In the genomic region with DNA sequence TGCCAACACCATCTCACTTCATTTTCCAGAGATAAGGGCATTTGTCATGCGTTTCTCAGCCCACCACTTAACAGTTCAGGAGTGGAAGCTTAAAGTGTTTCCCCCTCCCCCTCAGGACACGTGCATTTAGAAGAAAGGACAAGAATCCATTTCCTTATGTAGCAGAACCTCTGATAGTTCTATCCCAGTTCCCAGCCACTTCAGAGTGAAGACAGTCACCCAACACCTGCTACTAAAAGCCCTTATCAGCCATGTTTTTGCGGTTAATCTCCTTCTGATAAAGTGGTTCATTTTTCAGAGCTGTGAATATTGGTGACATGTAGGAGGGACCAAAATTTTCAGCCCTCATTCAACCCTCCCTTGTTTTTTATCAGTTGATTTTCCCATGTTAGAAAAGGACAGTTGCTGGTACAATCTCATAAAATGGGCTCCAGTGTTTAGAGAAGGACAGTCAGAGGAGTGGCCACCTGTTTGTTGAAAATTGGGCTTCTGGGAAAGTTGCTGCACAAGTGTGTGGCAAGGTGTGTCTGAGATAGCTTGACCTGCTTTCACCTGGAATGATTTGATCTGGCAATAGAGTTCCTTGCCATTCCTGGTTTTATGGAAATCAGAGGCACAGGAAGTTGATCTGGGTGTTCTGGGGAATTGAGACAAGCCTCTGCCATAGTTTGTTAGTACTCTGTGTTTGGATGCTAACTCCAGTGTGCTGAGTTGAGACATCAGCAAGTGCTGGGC, we compare ENCODE assay signal across 1 cellular context.
TF ChIP-seq lines count a peak whose summit lies in the region.

No MANE protein-coding gene starts in this region.

TF ChIP-seq in K562, 482 proteins besides CTCF, POLR2A, EP300 and RAD21 (continued from another document):
- TF ChIP-seq, protein P1, sequence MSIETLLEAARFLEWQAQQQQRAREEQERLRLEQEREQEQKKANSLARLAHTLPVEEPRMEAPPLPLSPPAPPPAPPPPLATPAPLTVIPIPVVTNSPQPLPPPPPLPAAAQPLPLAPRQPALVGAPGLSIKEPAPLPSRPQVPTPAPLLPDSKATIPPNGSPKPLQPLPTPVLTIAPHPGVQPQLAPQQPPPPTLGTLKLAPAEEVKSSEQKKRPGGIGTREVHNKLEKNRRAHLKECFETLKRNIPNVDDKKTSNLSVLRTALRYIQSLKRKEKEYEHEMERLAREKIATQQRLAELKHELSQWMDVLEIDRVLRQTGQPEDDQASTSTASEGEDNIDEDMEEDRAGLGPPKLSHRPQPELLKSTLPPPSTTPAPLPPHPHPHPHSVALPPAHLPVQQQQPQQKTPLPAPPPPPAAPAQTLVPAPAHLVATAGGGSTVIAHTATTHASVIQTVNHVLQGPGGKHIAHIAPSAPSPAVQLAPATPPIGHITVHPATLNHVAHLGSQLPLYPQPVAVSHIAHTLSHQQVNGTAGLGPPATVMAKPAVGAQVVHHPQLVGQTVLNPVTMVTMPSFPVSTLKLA (conservative IDR thresholded peaks at IDR 0.05), result peak; percentile 33 to 70; a peak in 2 of 4 replicates
- TF ChIP-seq ATF1 (CRISPR knock-in tag; IDR thresholded peaks at IDR 0.05), result no peak
- 0 out of 2 replicates have a peak, but pooled peaks have one; percentile 22 for TF ChIP-seq ATF1 (tag; IDR thresholded peaks at IDR 0.05)
- no peak for TF ChIP-seq HNRNPUL1 (IDR thresholded peaks at IDR 0.05; ENCODE audit: low read length)
- TF ChIP-seq ESRRA (IDR thresholded peaks at IDR 0.05; ENCODE audit: borderline replicate concordance, low read depth), result peak; percentile 94; the same call in 1 of the 2 replicates
- no peak for TF ChIP-seq NCOA4 (IDR thresholded peaks at IDR 0.05; ENCODE audit: partially characterized antibody)
- TF ChIP-seq TEAD4 (IDR thresholded peaks at IDR 0.05; ENCODE audit: low read length), result peak; percentile 70
- TF ChIP-seq TEAD4 (CRISPR knock-in tag; IDR thresholded peaks at IDR 0.05; ENCODE audit: borderline replicate concordance), result no peak
- TF ChIP-seq SREBF1 (IDR thresholded peaks at IDR 0.05; ENCODE audit: borderline replicate concordance, low read depth, low read length), result no peak
- TF ChIP-seq, protein P2, sequence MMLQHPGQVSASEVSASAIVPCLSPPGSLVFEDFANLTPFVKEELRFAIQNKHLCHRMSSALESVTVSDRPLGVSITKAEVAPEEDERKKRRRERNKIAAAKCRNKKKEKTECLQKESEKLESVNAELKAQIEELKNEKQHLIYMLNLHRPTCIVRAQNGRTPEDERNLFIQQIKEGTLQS (IDR thresholded peaks at IDR 0.05), result no peak
- TF ChIP-seq, protein P2 (CRISPR knock-in tag; conservative IDR thresholded peaks at IDR 0.05), result no peak
- peak; percentile 48; the same call in 1 of the 2 replicates for TF ChIP-seq TAL1 (IDR thresholded peaks at IDR 0.05)
- TF ChIP-seq, protein P3, sequence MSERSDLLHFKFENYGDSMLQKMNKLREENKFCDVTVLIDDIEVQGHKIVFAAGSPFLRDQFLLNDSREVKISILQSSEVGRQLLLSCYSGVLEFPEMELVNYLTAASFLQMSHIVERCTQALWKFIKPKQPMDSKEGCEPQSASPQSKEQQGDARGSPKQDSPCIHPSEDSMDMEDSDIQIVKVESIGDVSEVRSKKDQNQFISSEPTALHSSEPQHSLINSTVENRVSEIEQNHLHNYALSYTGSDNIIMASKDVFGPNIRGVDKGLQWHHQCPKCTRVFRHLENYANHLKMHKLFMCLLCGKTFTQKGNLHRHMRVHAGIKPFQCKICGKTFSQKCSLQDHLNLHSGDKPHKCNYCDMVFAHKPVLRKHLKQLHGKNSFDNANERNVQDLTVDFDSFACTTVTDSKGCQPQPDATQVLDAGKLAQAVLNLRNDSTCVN (CRISPR knock-in tag; IDR thresholded peaks at IDR 0.05), result no peak
- no peak for TF ChIP-seq RBM15 (IDR thresholded peaks at IDR 0.05; ENCODE audit: insufficient read depth, low read length)
- peak; percentile 60 for TF ChIP-seq TCF3 (CRISPR knock-in tag; IDR thresholded peaks at IDR 0.05)
- no peak for TF ChIP-seq SMAD1 (IDR thresholded peaks at IDR 0.05; ENCODE audit: low read depth, low read length, partially characterized antibody)
- peak; percentile 64; the same call in 1 of the 2 replicates for TF ChIP-seq DPF2 (IDR thresholded peaks at IDR 0.05)
- TF ChIP-seq BHLHE40 (IDR thresholded peaks at IDR 0.05; ENCODE audit: low read length), result peak; percentile 78
- peak; percentile 70 for TF ChIP-seq CBFA2T2 (conservative IDR thresholded peaks at IDR 0.05)
- 0 out of 2 replicates have a peak, but pooled peaks have one; percentile 46 for TF ChIP-seq ELF4 (CRISPR knock-in tag; IDR thresholded peaks at IDR 0.05)
- TF ChIP-seq CHD4 (IDR thresholded peaks at IDR 0.05; ENCODE audit: insufficient read depth, insufficient replicate concordance, low read depth, low read length, poor library complexity, severe bottlenecking), result no peak
- no peak for TF ChIP-seq ZBTB8A (IDR thresholded peaks at IDR 0.05; ENCODE audit: partially characterized antibody)
- TF ChIP-seq ZFX (CRISPR knock-in tag; IDR thresholded peaks at IDR 0.05), result 0 out of 2 replicates have a peak, but pooled peaks have one; percentile 16
- no peak for TF ChIP-seq HNRNPLL (IDR thresholded peaks at IDR 0.05; ENCODE audit: low read depth, low read length, poor library complexity, severe bottlenecking)
- no peak for TF ChIP-seq ZNF696 (CRISPR knock-in tag; conservative IDR thresholded peaks at IDR 0.05)
- TF ChIP-seq FOXA3 (CRISPR knock-in tag; conservative IDR thresholded peaks at IDR 0.05 in 1 of 2, IDR thresholded peaks at IDR 0.05 in 1 of 2), result no peak
- TF ChIP-seq, protein P4, sequence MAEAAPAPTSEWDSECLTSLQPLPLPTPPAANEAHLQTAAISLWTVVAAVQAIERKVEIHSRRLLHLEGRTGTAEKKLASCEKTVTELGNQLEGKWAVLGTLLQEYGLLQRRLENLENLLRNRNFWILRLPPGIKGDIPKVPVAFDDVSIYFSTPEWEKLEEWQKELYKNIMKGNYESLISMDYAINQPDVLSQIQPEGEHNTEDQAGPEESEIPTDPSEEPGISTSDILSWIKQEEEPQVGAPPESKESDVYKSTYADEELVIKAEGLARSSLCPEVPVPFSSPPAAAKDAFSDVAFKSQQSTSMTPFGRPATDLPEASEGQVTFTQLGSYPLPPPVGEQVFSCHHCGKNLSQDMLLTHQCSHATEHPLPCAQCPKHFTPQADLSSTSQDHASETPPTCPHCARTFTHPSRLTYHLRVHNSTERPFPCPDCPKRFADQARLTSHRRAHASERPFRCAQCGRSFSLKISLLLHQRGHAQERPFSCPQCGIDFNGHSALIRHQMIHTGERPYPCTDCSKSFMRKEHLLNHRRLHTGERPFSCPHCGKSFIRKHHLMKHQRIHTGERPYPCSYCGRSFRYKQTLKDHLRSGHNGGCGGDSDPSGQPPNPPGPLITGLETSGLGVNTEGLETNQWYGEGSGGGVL (CRISPR knock-in tag; IDR thresholded peaks at IDR 0.05), result no peak
- no peak for TF ChIP-seq TSC22D4 (tag; IDR thresholded peaks at IDR 0.05)
- 0 out of 2 replicates have a peak, but pooled peaks have one; percentile 18 for TF ChIP-seq PML (IDR thresholded peaks at IDR 0.05; ENCODE audit: low read length)
- peak; percentile 63; the same call in 1 of the 2 replicates for TF ChIP-seq CTBP1 (IDR thresholded peaks at IDR 0.05; ENCODE audit: borderline replicate concordance)
- TF ChIP-seq, protein P5, sequence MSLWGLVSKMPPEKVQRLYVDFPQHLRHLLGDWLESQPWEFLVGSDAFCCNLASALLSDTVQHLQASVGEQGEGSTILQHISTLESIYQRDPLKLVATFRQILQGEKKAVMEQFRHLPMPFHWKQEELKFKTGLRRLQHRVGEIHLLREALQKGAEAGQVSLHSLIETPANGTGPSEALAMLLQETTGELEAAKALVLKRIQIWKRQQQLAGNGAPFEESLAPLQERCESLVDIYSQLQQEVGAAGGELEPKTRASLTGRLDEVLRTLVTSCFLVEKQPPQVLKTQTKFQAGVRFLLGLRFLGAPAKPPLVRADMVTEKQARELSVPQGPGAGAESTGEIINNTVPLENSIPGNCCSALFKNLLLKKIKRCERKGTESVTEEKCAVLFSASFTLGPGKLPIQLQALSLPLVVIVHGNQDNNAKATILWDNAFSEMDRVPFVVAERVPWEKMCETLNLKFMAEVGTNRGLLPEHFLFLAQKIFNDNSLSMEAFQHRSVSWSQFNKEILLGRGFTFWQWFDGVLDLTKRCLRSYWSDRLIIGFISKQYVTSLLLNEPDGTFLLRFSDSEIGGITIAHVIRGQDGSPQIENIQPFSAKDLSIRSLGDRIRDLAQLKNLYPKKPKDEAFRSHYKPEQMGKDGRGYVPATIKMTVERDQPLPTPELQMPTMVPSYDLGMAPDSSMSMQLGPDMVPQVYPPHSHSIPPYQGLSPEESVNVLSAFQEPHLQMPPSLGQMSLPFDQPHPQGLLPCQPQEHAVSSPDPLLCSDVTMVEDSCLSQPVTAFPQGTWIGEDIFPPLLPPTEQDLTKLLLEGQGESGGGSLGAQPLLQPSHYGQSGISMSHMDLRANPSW (CRISPR knock-in tag; IDR thresholded peaks at IDR 0.05), result no peak
- TF ChIP-seq SOX6 (IDR thresholded peaks at IDR 0.05), result peak; percentile 80; the same call in 1 of the 2 replicates
- no peak for TF ChIP-seq ZNF133 (CRISPR knock-in tag; IDR thresholded peaks at IDR 0.05)
- peak; percentile 13; the same call in 1 of the 2 replicates for TF ChIP-seq CXXC5 (CRISPR knock-in tag; IDR thresholded peaks at IDR 0.05)
TF ChIP-seq in K562: peak in this region for 42.
